20 cellular contexts compared by ENCODE assay signal in the genomic region with DNA sequence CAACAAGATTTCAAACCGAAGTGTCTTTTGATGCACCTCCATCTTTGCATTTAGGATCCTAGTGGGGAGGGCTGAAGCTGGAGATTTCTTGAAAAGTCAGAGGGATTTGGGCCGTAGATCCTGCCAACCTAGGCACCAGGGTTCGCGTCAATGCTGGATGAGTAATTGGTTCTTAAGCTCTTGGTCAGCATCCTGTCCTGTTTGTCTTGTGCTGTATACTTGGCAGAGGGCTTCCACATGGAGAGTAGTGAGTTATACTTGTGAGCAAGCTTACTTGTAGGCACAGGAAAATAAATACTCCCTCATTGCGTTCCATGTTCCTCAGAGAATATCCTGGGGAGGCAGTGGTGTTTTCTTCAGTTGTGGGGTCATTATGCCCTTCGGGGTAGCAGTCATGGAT. TPM values are rescaled to one million over a fixed set of nuclear protein-coding genes. Genes with fewer than 3 reads are reported as not detected.
DNase-seq lines count a peak whose midpoint lies in the region; ATAC-seq, FAIRE-seq and TF ChIP-seq lines count a peak whose summit lies in the region.
"Had no signal": no experiment of that assay in that cellular context is flagged by ENCODE, and none has a peak within 500 bp of the region (broad histone marks: within the 10 kb centered on the region; RNA-seq: fewer than 3 reads in every experiment).

No MANE protein-coding gene starts in this region.

- H3K27me3 Mint-ChIP-seq in MCF 10A (ENCODE audit: insufficient read depth, unreplicated experiment): no peaks in the 10 kb centered on the region
- H3K27me3 Mint-ChIP-seq in astrocyte (ENCODE audit: low read depth, unreplicated experiment): no peaks in the 10 kb centered on the region
- peaks cover 8% of the 10 kb centered on the region for H3K27me3 Mint-ChIP-seq in activated CD8-positive, alpha-beta T cell treated with anti-CD3 and anti-CD28 coated beads for 36 hours

- no TSS peak for BruUV-seq in MCF 10A (replicated peaks; lab: Mats Ljungman, UMichigan)

- H3K27ac ChIP-seq in breast epithelium (no peak overlapping the region), astrocyte (ENCODE audit: low read depth, low read length) (no peak overlapping the region), thoracic aorta (no peak overlapping the region), prostate gland (no peak overlapping the region)
- H3K27ac ChIP-seq: 22Rv1, esophagus squamous epithelium, parathyroid adenoma had no signal

- H3K36me3 ChIP-seq in breast epithelium: no peaks in the 10 kb centered on the region
- H3K36me3 ChIP-seq in astrocyte (ENCODE audit: insufficient read depth, low read length): no peaks in the 10 kb centered on the region
- no peaks in the 10 kb centered on the region for H3K36me3 ChIP-seq in thoracic aorta
- no peaks in the 10 kb centered on the region for H3K36me3 ChIP-seq in prostate gland
- H3K36me3 ChIP-seq: esophagus squamous epithelium had no signal

- no peak overlapping the region for H2AFZ ChIP-seq in astrocyte (ENCODE audit: low read depth, low read length)
- H2AFZ ChIP-seq: parathyroid adenoma had no signal

- POLR2A ChIA-PET in MCF 10A (lab: Yijun Ruan, JAX): interaction anchor here (0.9 kb wide), 1 partner anchor 17 kb away, joined by 4 read pairs; no protein-coding TSS in a partner anchor
- POLR2A ChIA-PET in activated CD8-positive, alpha-beta T cell treated with anti-CD3 and anti-CD28 coated beads for 36 hours (lab: Charles Lee): no interaction called here

- H3K9me3 ChIP-seq in breast epithelium (no peaks in the 10 kb centered on the region), astrocyte (ENCODE audit: insufficient read depth, low read depth, low read length) (no peaks in the 10 kb centered on the region), thoracic aorta (no peaks in the 10 kb centered on the region), prostate gland (no peaks in the 10 kb centered on the region)
- H3K9me3 ChIP-seq: esophagus squamous epithelium had no signal

- H3K4me3 ChIP-seq in breast epithelium: no peak overlapping the region
- H3K4me3 ChIP-seq in astrocyte (ENCODE audit: insufficient read depth, low read depth, low read length): no peak overlapping the region
- no peak overlapping the region for H3K4me3 ChIP-seq in fibroblast of villous mesenchyme (ENCODE audit: low read depth, low read length)
- H3K4me3 ChIP-seq in thoracic aorta: no peak overlapping the region
- H3K4me3 ChIP-seq in prostate gland: no peak overlapping the region
- H3K4me3 ChIP-seq: esophagus squamous epithelium had no signal

- H3K36me3 Mint-ChIP-seq in MCF 10A (ENCODE audit: insufficient read depth, unreplicated experiment): peaks cover 6% of the 10 kb centered on the region
- no peaks in the 10 kb centered on the region for H3K36me3 Mint-ChIP-seq in astrocyte (ENCODE audit: low read depth, unreplicated experiment)
- H3K36me3 Mint-ChIP-seq in activated CD8-positive, alpha-beta T cell treated with anti-CD3 and anti-CD28 coated beads for 36 hours (ENCODE audit: low read depth): no peaks in the 10 kb centered on the region

- H3K4me3 Mint-ChIP-seq in MCF 10A (ENCODE audit: unreplicated experiment): no peak overlapping the region
- no peak overlapping the region for H3K4me3 Mint-ChIP-seq in astrocyte (ENCODE audit: unreplicated experiment)
- no peak overlapping the region for H3K4me3 Mint-ChIP-seq in activated CD8-positive, alpha-beta T cell treated with anti-CD3 and anti-CD28 coated beads for 36 hours
- H3K4me3 Mint-ChIP-seq: stimulated activated naive CD8-positive, alpha-beta T cell treated with anti-CD3 and anti-CD28 coated beads, Interleukin-15, Interleukin-2, amounts not matched to agents 100 ng/mL and 50 ng/mL, for 24 hours had no signal

- no peaks in the 10 kb centered on the region for H4K20me1 ChIP-seq in astrocyte (ENCODE audit: insufficient read depth, low read length)

- FAIRE-seq in astrocyte (lab: Jason Lieb, UNC): peak; percentile 65
- FAIRE-seq: GM12891 had no signal

- H3K4me1 ChIP-seq in breast epithelium (no peaks in the 10 kb centered on the region), astrocyte (ENCODE audit: insufficient read depth, low read length) (peaks cover 15% of the 10 kb centered on the region), thoracic aorta (ENCODE audit: control insufficient read depth in 1 of 2, low read depth in 2 of 2) (no peaks in the 10 kb centered on the region), prostate gland (replicated peaks) (no peaks in the 10 kb centered on the region)
- H3K4me1 ChIP-seq: esophagus squamous epithelium, parathyroid adenoma had no signal

- no peak for TF ChIP-seq CTCF in MCF 10A (IDR thresholded peaks at IDR 0.05; ENCODE audit: unreplicated experiment)
- TF ChIP-seq CTCF in breast epithelium (IDR thresholded peaks at IDR 0.05): no peak
- TF ChIP-seq CTCF in astrocyte (IDR thresholded peaks at IDR 0.05; ENCODE audit: insufficient read depth, low read depth, low read length): no peak
- no peak for TF ChIP-seq CTCF in fibroblast of villous mesenchyme (IDR thresholded peaks at IDR 0.05; ENCODE audit: insufficient read depth, low read depth, low read length)
- no peak for TF ChIP-seq CTCF in thoracic aorta (IDR thresholded peaks at IDR 0.05)
- no peak for TF ChIP-seq CTCF in activated CD8-positive, alpha-beta T cell treated with anti-CD3 and anti-CD28 coated beads for 36 hours (IDR thresholded peaks at IDR 0.05)
- no peak for TF ChIP-seq CTCF in prostate gland (IDR thresholded peaks at IDR 0.05)

- H3K9me3 Mint-ChIP-seq in MCF 10A (ENCODE audit: unreplicated experiment) (no peaks in the 10 kb centered on the region), astrocyte (ENCODE audit: unreplicated experiment) (no peaks in the 10 kb centered on the region)
- H3K9me3 Mint-ChIP-seq in activated CD8-positive, alpha-beta T cell treated with anti-CD3 and anti-CD28 coated beads for 36 hours: no peaks in the 10 kb centered on the region
- H3K9me3 Mint-ChIP-seq: stimulated activated naive CD8-positive, alpha-beta T cell treated with anti-CD3 and anti-CD28 coated beads, Interleukin-15, Interleukin-2, amounts not matched to agents 100 ng/mL and 50 ng/mL, for 24 hours had no signal

- peaks cover 39% of the 10 kb centered on the region for H3K4me1 Mint-ChIP-seq in MCF 10A (ENCODE audit: insufficient read depth, unreplicated experiment)
- H3K4me1 Mint-ChIP-seq in astrocyte (ENCODE audit: low read depth, unreplicated experiment): peaks cover 17% of the 10 kb centered on the region
- H3K4me1 Mint-ChIP-seq in activated CD8-positive, alpha-beta T cell treated with anti-CD3 and anti-CD28 coated beads for 36 hours (ENCODE audit: low read depth): no peaks in the 10 kb centered on the region

- TF ChIP-seq POLR2A in breast epithelium (IDR thresholded peaks at IDR 0.05): no peak
- no peak for TF ChIP-seq POLR2A in prostate gland (IDR thresholded peaks at IDR 0.05)

- H3K9ac ChIP-seq in astrocyte (ENCODE audit: low read length): no peak overlapping the region
- H3K9ac ChIP-seq: parathyroid adenoma had no signal

- peak; percentile 7 for ATAC-seq in thoracic aorta (ENCODE audit: insufficient number of reproducible peaks, low FRiP score, low read depth)
- no peak for ATAC-seq in activated CD8-positive, alpha-beta T cell treated with anti-CD3 and anti-CD28 coated beads for 36 hours
- no peak for ATAC-seq in GM21447 (IDR thresholded peaks at IDR 0.05; ENCODE audit: unreplicated experiment)

- H3K27ac Mint-ChIP-seq in MCF 10A (ENCODE audit: low read depth, unreplicated experiment) (peak overlapping the region; percentile 59), astrocyte (ENCODE audit: unreplicated experiment) (no peak overlapping the region)
- H3K27ac Mint-ChIP-seq in activated CD8-positive, alpha-beta T cell treated with anti-CD3 and anti-CD28 coated beads for 36 hours: no peak overlapping the region
- H3K27ac Mint-ChIP-seq: stimulated activated naive CD8-positive, alpha-beta T cell treated with anti-CD3 and anti-CD28 coated beads, Interleukin-15, Interleukin-2, amounts not matched to agents 100 ng/mL and 50 ng/mL, for 24 hours had no signal

- H3K27me3 ChIP-seq in breast epithelium (no peaks in the 10 kb centered on the region), astrocyte (ENCODE audit: insufficient read depth, low read length) (no peaks in the 10 kb centered on the region), thoracic aorta (replicated peaks; ENCODE audit: insufficient read depth) (no peaks in the 10 kb centered on the region), prostate gland (replicated peaks; ENCODE audit: insufficient read depth) (no peaks in the 10 kb centered on the region)

- peak; percentile 81 for DNase-seq in MCF 10A (ENCODE audit: unreplicated experiment)
- no peak for DNase-seq in breast epithelium (ENCODE audit: low spot score in 2 of 2)
- DNase-seq in astrocyte (ENCODE audit: low read depth): peak; percentile 58
- peak; percentile 36 for DNase-seq in fibroblast of villous mesenchyme (ENCODE audit: low read depth)
- no peak for DNase-seq in thoracic aorta (ENCODE audit: low spot score)
- no peak for DNase-seq in activated CD8-positive, alpha-beta T cell treated with anti-CD3 and anti-CD28 coated beads for 36 hours
- DNase-seq in prostate gland (ENCODE audit: low spot score): no peak
- DNase-seq: activated CD4-positive, alpha-beta T cell treated with anti-CD3 and anti-CD28 coated beads for 4 hours; activated CD8-positive, alpha-beta memory T cell treated with anti-CD3 and anti-CD28 coated beads, Interleukin-2, amount 50 U/mL, for 48 hours; esophagus squamous epithelium; NCI-H2029; NCI-H524 had no signal

- 85% methylated on average over 6 of the region's 6 CpGs for WGBS in prostate gland

- CTCF ChIA-PET in MCF 10A (lab: Yijun Ruan, JAX): interaction anchor here (0.6 to 1.4 kb wide), 2 partner anchors 32 to 79 kb away, joined by 3 read pairs; no protein-coding TSS in a partner anchor
- CTCF ChIA-PET in activated CD8-positive, alpha-beta T cell treated with anti-CD3 and anti-CD28 coated beads for 36 hours (lab: Charles Lee): no interaction called here

- H3K79me2 ChIP-seq in astrocyte (ENCODE audit: insufficient read depth, low read length): no peaks in the 10 kb centered on the region
- H3K79me2 ChIP-seq: parathyroid adenoma had no signal

- H3K4me2 ChIP-seq in astrocyte (ENCODE audit: low read length): peak overlapping the region; percentile 43

- intact Hi-C loops in MCF 10A (cut with micrococcal nuclease): no loop called here
- intact Hi-C loops in breast epithelium (cut with DNase I; ENCODE audit: low total_unique reads): no loop called here
- intact Hi-C loops in activated CD8-positive, alpha-beta T cell treated with anti-CD3 and anti-CD28 coated beads for 36 hours (cut with micrococcal nuclease): no loop called here
- intact Hi-C loops in prostate gland (cut with DNase I): no loop called here

RNA-seq across cellular contexts. Expression of a gene that starts 12.6 kb away (rescaled TPM):
- total RNA-seq in MCF 10A (2022) (4.6 and 5.8 TPM in 2 replicates), breast epithelium (under 1 TPM in 2 of 3 donors, not detected in 1; 0.33 to 0.88 TPM), astrocyte (not detected in 2 replicates), fibroblast of villous mesenchyme (under 0.01 and 0.32 TPM in 2 replicates), thoracic aorta (under 1 TPM in 1 of 2 donors, not detected in 1; 0.35 TPM), prostate gland (1 to 10 TPM in 1 of 2 donors, under 1 TPM in 1; 0.87 to 2.0 TPM)
- total RNA-seq in activated CD8-positive, alpha-beta T cell treated with anti-CD3 and anti-CD28 coated beads for 36 hours: 1 to 10 TPM in 1 of 2 experiments, under 1 TPM in 1; 0.74 to 1.4 TPM
- total RNA-seq: H4, myocyte had no signal

RNA-seq across cellular contexts. Expression of a gene that starts 53.9 kb away (rescaled TPM):
- total RNA-seq in MCF 10A (2022) (4.1 and 4.3 TPM in 2 replicates), breast epithelium (not detected), astrocyte (0.61 TPM in 1 of 2 replicates, not detected in the other), fibroblast of villous mesenchyme (not detected in 2 replicates), thoracic aorta (1 to 10 TPM in 1 of 2 donors, not detected in 1; 1.5 TPM), prostate gland (1 to 10 TPM in 1 of 2 donors, under 1 TPM in 1; 0.18 to 2.4 TPM)
- 1 to 10 TPM; 3.9 to 4.7 TPM for total RNA-seq in activated CD8-positive, alpha-beta T cell treated with anti-CD3 and anti-CD28 coated beads for 36 hours
- total RNA-seq: esophagus squamous epithelium, myocyte, SK-MEL-5 had no signal

Comparison
In these comparisons a context has a peak if more than half of its experiments do, and no peak if none do; other contexts are left out.
1. DNase-seq: peak in MCF 10A (single experiment), astrocyte (single experiment) and fibroblast of villous mesenchyme (single experiment); none in breast epithelium (0 of 2), thoracic aorta (single experiment), activated CD8-positive, alpha-beta T cell treated with anti-CD3 and anti-CD28 coated beads for 36 hours (single experiment) and prostate gland (single experiment).